In the genomic region with DNA sequence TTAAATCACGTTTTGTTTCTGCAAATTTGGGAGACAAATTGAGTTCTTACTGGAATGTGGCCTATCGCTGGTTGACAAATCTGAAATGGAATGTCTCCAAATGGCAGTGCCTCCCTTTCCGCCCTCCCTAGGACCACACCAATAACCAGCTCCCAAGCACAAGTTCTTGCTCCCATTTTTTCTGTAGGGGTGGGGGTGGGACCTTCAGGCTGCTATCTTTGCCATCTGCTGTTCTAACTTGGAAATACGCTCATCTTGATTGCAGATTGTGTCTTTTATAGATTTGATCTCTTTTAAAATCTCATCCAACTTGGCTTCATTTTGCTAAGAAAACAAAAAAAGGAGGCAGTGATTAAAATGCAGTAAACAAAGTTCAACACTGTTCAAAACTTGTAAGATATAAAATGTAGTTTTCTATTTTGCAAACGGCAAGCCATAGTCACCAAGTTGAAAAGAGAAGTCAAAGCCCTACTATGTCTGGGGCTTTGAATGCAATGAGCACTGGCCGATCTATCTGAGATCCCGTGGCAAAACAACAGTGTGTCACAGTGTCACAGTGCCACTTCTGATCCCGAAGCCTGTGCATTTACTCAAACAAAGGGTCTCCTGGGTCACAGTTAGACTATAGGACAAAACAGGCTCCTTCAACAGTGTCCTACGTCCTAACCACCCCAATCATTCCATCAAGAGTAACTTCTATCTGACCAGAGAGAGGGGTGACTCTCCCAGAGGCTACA, we compare ENCODE assay signal across 11 cellular contexts. TPM values are rescaled to one million over a fixed set of nuclear protein-coding genes. Genes with fewer than 3 reads are reported as not detected.
A peak's percentile ranks its signal among the peaks of the same experiment; 100 is the strongest.
DNase-seq lines count a peak whose midpoint lies in the region; TF ChIP-seq lines count a peak whose summit lies in the region.
"Had no signal": no experiment of that assay in that cellular context is flagged by ENCODE, and none has a peak within 500 bp of the region (broad histone marks: within the 10 kb centered on the region; RNA-seq: fewer than 3 reads in every experiment).

No MANE protein-coding gene starts in this region.

- no peaks in the 10 kb centered on the region for H3K9me3 Mint-ChIP-seq in activated naive CD4-positive, alpha-beta T cell treated with anti-CD3 and anti-CD28 coated beads, Interleukin-2, amount 50 U/mL, for 24 hours
- no peaks in the 10 kb centered on the region for H3K9me3 Mint-ChIP-seq in activated T-helper 2 cell treated with anti-CD3 and anti-CD28 coated beads, Interferon-gamma antibody, Interleukin-2, Interleukin-4, amounts not matched to agents 10 μg/mL and 5 μg/mL and 100 μg/mL, durations not matched to agents 14 hours and 24 hours and 36 hours

- intact Hi-C loops in activated T-helper 2 cell treated with anti-CD3 and anti-CD28 coated beads, Interferon-gamma antibody, Interleukin-2, Interleukin-4, amounts not matched to agents 10 μg/mL and 5 μg/mL and 100 μg/mL, durations not matched to agents 14 hours and 24 hours and 36 hours (cut with micrococcal nuclease) = loop anchor here (5.0 kb wide), 1 partner anchor 85 kb away; the partner anchor contains the start of gene CORO1C
- intact Hi-C loops in tibial artery (cut with DNase I; ENCODE audit: low total_unique reads) = no loop called here
- intact Hi-C loops in vagina (cut with DNase I) = no loop called here

- TF ChIP-seq POLR2A in vagina (IDR thresholded peaks at IDR 0.05) = no peak

- DNase-seq in activated naive CD4-positive, alpha-beta T cell treated with Interleukin-2 at 50 U/mL for 16 hours = no peak
- DNase-seq in activated T-helper 2 cell treated with anti-CD3 and anti-CD28 coated beads, Interferon-gamma antibody, Interleukin-2, Interleukin-4, amounts not matched to agents 10 μg/mL and 5 μg/mL and 100 μg/mL, durations not matched to agents 14 hours and 24 hours and 36 hours (ENCODE audit: low spot score) = no peak
- DNase-seq in tibial artery (no peak), T-helper 9 cell (no peak), vagina (ENCODE audit: extremely low spot score in 2 of 2) (no peak)
- no peak for DNase-seq in activated effector memory CD4-positive, alpha-beta T cell treated with anti-CD3 and anti-CD28 coated beads, Interleukin-2, amount 50 U/mL, for 16 hours
- DNase-seq: activated CD4-positive, alpha-beta T cell treated with anti-CD3 and anti-CD28 coated beads for 48 hours; NCI-H1048; stimulated activated CD4-positive, alpha-beta T cell treated with anti-CD3 and anti-CD28 coated beads, Interleukin-4, amount 100 ng/mL, for 1 hour had no signal

- TF ChIP-seq CTCF in tibial artery (IDR thresholded peaks at IDR 0.05) = no peak
- no peak for TF ChIP-seq CTCF in vagina (IDR thresholded peaks at IDR 0.05)

- H3K4me1 ChIP-seq in tibial artery (peaks cover 0 to 43% (median 30%) of the 10 kb centered on the region in 4 donors), vagina (peaks cover 6% of the 10 kb centered on the region)

- H3K27me3 ChIP-seq in layer of hippocampus (ENCODE audit: control insufficient read depth, insufficient read depth, low read length) (no peaks in the 10 kb centered on the region), tibial artery (no peaks in the 10 kb centered on the region), vagina (no peaks in the 10 kb centered on the region)

- no peak overlapping the region for H3K4me3 Mint-ChIP-seq in activated naive CD4-positive, alpha-beta T cell treated with anti-CD3 and anti-CD28 coated beads, Interleukin-2, amount 50 U/mL, for 24 hours
- no peak overlapping the region for H3K4me3 Mint-ChIP-seq in activated T-helper 2 cell treated with anti-CD3 and anti-CD28 coated beads, Interferon-gamma antibody, Interleukin-2, Interleukin-4, amounts not matched to agents 10 μg/mL and 5 μg/mL and 100 μg/mL, durations not matched to agents 14 hours and 24 hours and 36 hours (ENCODE audit: low read depth)

- no peaks in the 10 kb centered on the region for H3K9me3 ChIP-seq in tibial artery
- no peaks in the 10 kb centered on the region for H3K9me3 ChIP-seq in vagina

- peak overlapping the region; percentile 40 for H3K27ac ChIP-seq in layer of hippocampus (ENCODE audit: low read depth, low read length)
- peak overlapping the region; percentile 1 to 26 for H3K27ac ChIP-seq in tibial artery
- no peak overlapping the region for H3K27ac ChIP-seq in vagina

- peak overlapping the region; percentile 76 for H3K27ac Mint-ChIP-seq in activated naive CD4-positive, alpha-beta T cell treated with anti-CD3 and anti-CD28 coated beads, Interleukin-2, amount 50 U/mL, for 24 hours
- peak overlapping the region; percentile 38 for H3K27ac Mint-ChIP-seq in activated T-helper 2 cell treated with anti-CD3 and anti-CD28 coated beads, Interferon-gamma antibody, Interleukin-2, Interleukin-4, amounts not matched to agents 10 μg/mL and 5 μg/mL and 100 μg/mL, durations not matched to agents 14 hours and 24 hours and 36 hours

- H3K4me3 ChIP-seq in tibial artery = no peak overlapping the region
- no peak overlapping the region for H3K4me3 ChIP-seq in vagina

- H3K4me1 Mint-ChIP-seq in activated naive CD4-positive, alpha-beta T cell treated with anti-CD3 and anti-CD28 coated beads, Interleukin-2, amount 50 U/mL, for 24 hours = peaks cover 38% of the 10 kb centered on the region
- peaks cover 44% of the 10 kb centered on the region for H3K4me1 Mint-ChIP-seq in activated T-helper 2 cell treated with anti-CD3 and anti-CD28 coated beads, Interferon-gamma antibody, Interleukin-2, Interleukin-4, amounts not matched to agents 10 μg/mL and 5 μg/mL and 100 μg/mL, durations not matched to agents 14 hours and 24 hours and 36 hours (ENCODE audit: low read depth)

- peaks cover 2% of the 10 kb centered on the region for H3K36me3 Mint-ChIP-seq in activated naive CD4-positive, alpha-beta T cell treated with anti-CD3 and anti-CD28 coated beads, Interleukin-2, amount 50 U/mL, for 24 hours
- peaks cover 48% of the 10 kb centered on the region for H3K36me3 Mint-ChIP-seq in activated T-helper 2 cell treated with anti-CD3 and anti-CD28 coated beads, Interferon-gamma antibody, Interleukin-2, Interleukin-4, amounts not matched to agents 10 μg/mL and 5 μg/mL and 100 μg/mL, durations not matched to agents 14 hours and 24 hours and 36 hours (ENCODE audit: low read depth)

- no peaks in the 10 kb centered on the region for H3K27me3 Mint-ChIP-seq in activated naive CD4-positive, alpha-beta T cell treated with anti-CD3 and anti-CD28 coated beads, Interleukin-2, amount 50 U/mL, for 24 hours
- no peaks in the 10 kb centered on the region for H3K27me3 Mint-ChIP-seq in activated T-helper 2 cell treated with anti-CD3 and anti-CD28 coated beads, Interferon-gamma antibody, Interleukin-2, Interleukin-4, amounts not matched to agents 10 μg/mL and 5 μg/mL and 100 μg/mL, durations not matched to agents 14 hours and 24 hours and 36 hours (ENCODE audit: low read depth)

- H3K36me3 ChIP-seq in tibial artery = peaks cover 50 to 54% (median 54%) of the 10 kb centered on the region in 3 donors
- H3K36me3 ChIP-seq in vagina = peaks cover 0 to 66% of the 10 kb centered on the region in 2 donors

RNA-seq across cellular contexts. Expression of gene SELPLG, which starts 13.7 kb away (rescaled TPM):
- total RNA-seq in activated T-helper 2 cell treated with anti-CD3 and anti-CD28 coated beads, Interferon-gamma antibody, Interleukin-2, Interleukin-4, amounts not matched to agents 10 μg/mL and 5 μg/mL and 100 μg/mL, durations not matched to agents 14 hours and 24 hours and 36 hours = 52.1 and 55.6 TPM in 2 replicates
- 14.2 TPM for total RNA-seq in vagina

RNA-seq across cellular contexts. Expression of gene TMEM119, which starts 49.5 kb away (rescaled TPM):
- not detected in 2 replicates for total RNA-seq in activated T-helper 2 cell treated with anti-CD3 and anti-CD28 coated beads, Interferon-gamma antibody, Interleukin-2, Interleukin-4, amounts not matched to agents 10 μg/mL and 5 μg/mL and 100 μg/mL, durations not matched to agents 14 hours and 24 hours and 36 hours
- 34.6 TPM for total RNA-seq in vagina

Comparison
In these comparisons a context has a peak if more than half of its experiments do, and no peak if none do; other contexts are left out.
1. RNA of gene TMEM119, which starts 49.5 kb away (total RNA-seq): 34.6 TPM in vagina (single experiment); not detected in activated T-helper 2 cell treated with anti-CD3 and anti-CD28 coated beads, Interferon-gamma antibody, Interleukin-2, Interleukin-4, amounts not matched to agents 10 μg/mL and 5 μg/mL and 100 μg/mL, durations not matched to agents 14 hours and 24 hours and 36 hours; every median in the first group is over 10 times any median in the second.